Comparison of ENCODE assay signal across 20 cellular contexts in genomic region chr19:32220951-32221350, GRCh38.
DNase-seq lines count a peak whose midpoint lies in the region; ATAC-seq and TF ChIP-seq lines count a peak whose summit lies in the region.
"Had no signal": no experiment of that assay in that cellular context is flagged by ENCODE, and none has a peak within 500 bp of the region (broad histone marks: within the 10 kb centered on the region; RNA-seq: fewer than 3 reads in every experiment).

No MANE protein-coding gene starts in this region.

- H3K36me3 Mint-ChIP-seq in activated naive CD4-positive, alpha-beta T cell treated with anti-CD3 and anti-CD28 coated beads, Interleukin-2, amount 50 U/mL, for 72 hours = no peaks in the 10 kb centered on the region
- H3K36me3 Mint-ChIP-seq: CD4-positive, CD25-positive, alpha-beta regulatory T cell; CD8-positive, alpha-beta memory T cell had no signal

- no peaks in the 10 kb centered on the region for H3K36me3 ChIP-seq in esophagus muscularis mucosa
- H3K36me3 ChIP-seq: BE2C had no signal

- intact Hi-C loops in esophagus muscularis mucosa (cut with DNase I) (loop anchor here (5.0 kb wide), 1 partner anchor 1434 kb away; no protein-coding TSS in a partner anchor), posterior vena cava (cut with DNase I) (loop anchor here (5.0 to 10.0 kb wide), 2 partner anchors 1546 to 1549 kb away; no protein-coding TSS in a partner anchor)

- H3K27me3 ChIP-seq in esophagus muscularis mucosa = peaks cover 0 to 42% (median 8%) of the 10 kb centered on the region in 4 donors

- peak; percentile 24 for DNase-seq in activated effector memory CD4-positive, alpha-beta T cell treated with anti-CD3 and anti-CD28 coated beads, Interleukin-2, amount 50 U/mL, for 16 hours
- DNase-seq in activated effector memory CD4-positive, alpha-beta T cell treated with Interleukin-2 at 50 U/mL for 16 hours = no peak
- DNase-seq in esophagus muscularis mucosa (ENCODE audit: extremely low spot score) = peak; percentile 53
- peak; percentile 43 for DNase-seq in posterior vena cava (ENCODE audit: low spot score)
- DNase-seq in NCI-H748 (lab: John Stamatoyannopoulos, UW; ENCODE audit: unreplicated experiment) = no peak
- DNase-seq in KBM-7 = no peak
- no peak for DNase-seq in activated naive CD4-positive, alpha-beta T cell treated with anti-CD3 and anti-CD28 coated beads, Interleukin-2, amount 50 U/mL, for 72 hours (ENCODE audit: low spot score in 2 of 2)
- DNase-seq: ACHN; BE2C; C1 segment of cervical spinal cord; CD4-positive, CD25-positive, alpha-beta regulatory T cell; CD8-positive, alpha-beta memory T cell; COR-L47; DMS 273 treated with DMSO at 0.1 percent for 48 hours; DMS53; DND-41; EL; HCEC 1CT had no signal

- no peak overlapping the region for H3K4me3 ChIP-seq in esophagus muscularis mucosa
- H3K4me3 ChIP-seq: GM12878, GM23338 had no signal

- peaks cover 4 to 10% (median 7%) of the 10 kb centered on the region in 4 donors for H3K4me1 ChIP-seq in esophagus muscularis mucosa
- H3K4me1 ChIP-seq: BE2C had no signal

- WGBS in esophagus muscularis mucosa = 47% methylated on average over 8 of the region's 8 CpGs

- TF ChIP-seq POLR2A in esophagus muscularis mucosa (IDR thresholded peaks at IDR 0.05; ENCODE audit: low read depth) = no peak

- in situ Hi-C loops in KBM-7 (cut with MboI; ENCODE audit: low pct_unique_long_range_greater_than_20kb, low sequenced_read_pairs) = no loop called here

- TF ChIP-seq CTCF in esophagus muscularis mucosa (IDR thresholded peaks at IDR 0.05) = no peak

- H3K9me3 Mint-ChIP-seq in activated naive CD4-positive, alpha-beta T cell treated with anti-CD3 and anti-CD28 coated beads, Interleukin-2, amount 50 U/mL, for 72 hours = no peaks in the 10 kb centered on the region
- H3K9me3 Mint-ChIP-seq: CD4-positive, CD25-positive, alpha-beta regulatory T cell; CD8-positive, alpha-beta memory T cell; GM23338 had no signal

- H3K27ac Mint-ChIP-seq in activated naive CD4-positive, alpha-beta T cell treated with anti-CD3 and anti-CD28 coated beads, Interleukin-2, amount 50 U/mL, for 72 hours = no peak overlapping the region
- H3K27ac Mint-ChIP-seq: CD8-positive, alpha-beta memory T cell; GM23338 had no signal

- H3K27ac ChIP-seq in esophagus muscularis mucosa (replicated peaks in 1 of 4) = no peak overlapping the region

- ATAC-seq in activated naive CD4-positive, alpha-beta T cell treated with anti-CD3 and anti-CD28 coated beads, Interleukin-2, amount 50 U/mL, for 72 hours = no peak
- ATAC-seq: GM12878, GM23338 had no signal

- H3K9me3 ChIP-seq in esophagus muscularis mucosa = no peaks in the 10 kb centered on the region
- H3K9me3 ChIP-seq: BE2C had no signal

- TF ChIP-seq EP300 in esophagus muscularis mucosa (IDR thresholded peaks at IDR 0.05) = no peak

Comparison
In these comparisons a context has a peak if more than half of its experiments do, and no peak if none do; other contexts are left out.
1. DNase-seq: peak in activated effector memory CD4-positive, alpha-beta T cell treated with anti-CD3 and anti-CD28 coated beads, Interleukin-2, amount 50 U/mL, for 16 hours (single experiment), esophagus muscularis mucosa (single experiment) and posterior vena cava (single experiment); none in activated effector memory CD4-positive, alpha-beta T cell treated with Interleukin-2 at 50 U/mL for 16 hours (single experiment), NCI-H748 (single experiment), KBM-7 (single experiment) and activated naive CD4-positive, alpha-beta T cell treated with anti-CD3 and anti-CD28 coated beads, Interleukin-2, amount 50 U/mL, for 72 hours (0 of 2).